In genomic region chr12:48980389-48980952, GRCh38 we compare ENCODE assay signal across 8 cellular contexts. TPM values are rescaled to one million over a fixed set of nuclear protein-coding genes. Genes with fewer than 3 reads are reported as not detected.
DNase-seq lines count a peak whose midpoint lies in the region; ATAC-seq, FAIRE-seq and TF ChIP-seq lines count a peak whose summit lies in the region.

No MANE protein-coding gene starts in this region.

- no peaks in the 10 kb centered on the region for H3K9me3 ChIP-seq in thoracic aorta

- no peak overlapping the region for H3K27ac ChIP-seq in thoracic aorta

- no peaks in the 10 kb centered on the region for H3K36me3 Mint-ChIP-seq in activated T-cell treated with anti-CD3 and anti-CD28 coated beads, Interleukin-2, amount 50 U/mL, for 72 hours (ENCODE audit: insufficient read depth in 2 of 2)

- ATAC-seq in activated T-cell treated with anti-CD3 and anti-CD28 coated beads, Interleukin-2, amount 50 U/mL, for 72 hours (replicated peaks in 1 of 2) = no peak
- ATAC-seq in left colon (peak; percentile 52), thoracic aorta (ENCODE audit: insufficient number of reproducible peaks, low FRiP score, low read depth) (no peak), GM18511 (IDR thresholded peaks at IDR 0.05; ENCODE audit: unreplicated experiment) (no peak), GM18517 (IDR thresholded peaks at IDR 0.05; ENCODE audit: unreplicated experiment) (no peak)

- intact Hi-C loops in left colon (cut with DNase I, micrococcal nuclease) = no loop called here

- FAIRE-seq in H54 (lab: Jason Lieb, UNC) = no peak

- peaks cover 32 to 48% of the 10 kb centered on the region in 2 donors for H3K4me1 ChIP-seq in thoracic aorta (ENCODE audit: control insufficient read depth in 1 of 2, low read depth in 2 of 2)

- DNase-seq in stimulated activated CD4-positive, alpha-beta T cell treated with anti-CD3 and anti-CD28 coated beads, Interleukin-15, amount 100 ng/mL, for 24 hours = peak; percentile 55
- DNase-seq in stimulated activated CD4-positive, alpha-beta T cell treated with anti-CD3 and anti-CD28 coated beads, Interleukin-4, amount 100 ng/mL, for 4 hours = no peak
- peak; percentile 45 to 48 for DNase-seq in activated T-cell treated with anti-CD3 and anti-CD28 coated beads, Interleukin-2, amount 50 U/mL, for 72 hours
- DNase-seq in left colon = peak in 1 of 2 donors; percentile 60
- no peak for DNase-seq in thoracic aorta (ENCODE audit: low spot score)
- DNase-seq in H54 (ENCODE audit: insufficient read length, low spot score) = no peak

- no peak for TF ChIP-seq CTCF in thoracic aorta (IDR thresholded peaks at IDR 0.05)

- H3K4me3 ChIP-seq in thoracic aorta = peak overlapping the region; percentile 63

- peaks cover 15% of the 10 kb centered on the region for H3K27me3 ChIP-seq in thoracic aorta (replicated peaks; ENCODE audit: insufficient read depth)

- H3K4me3 Mint-ChIP-seq in activated T-cell treated with anti-CD3 and anti-CD28 coated beads, Interleukin-2, amount 50 U/mL, for 72 hours = peak overlapping the region; percentile 83 to 84

- H3K4me1 Mint-ChIP-seq in activated T-cell treated with anti-CD3 and anti-CD28 coated beads, Interleukin-2, amount 50 U/mL, for 72 hours (ENCODE audit: low read depth) = peaks cover 50% of the 10 kb centered on the region

- no peaks in the 10 kb centered on the region for H3K36me3 ChIP-seq in thoracic aorta

- H3K9me3 Mint-ChIP-seq in activated T-cell treated with anti-CD3 and anti-CD28 coated beads, Interleukin-2, amount 50 U/mL, for 72 hours = no peaks in the 10 kb centered on the region

- peaks cover 88% of the 10 kb centered on the region for H3K27me3 Mint-ChIP-seq in activated T-cell treated with anti-CD3 and anti-CD28 coated beads, Interleukin-2, amount 50 U/mL, for 72 hours (ENCODE audit: low read depth)

- H3K27ac Mint-ChIP-seq in activated T-cell treated with anti-CD3 and anti-CD28 coated beads, Interleukin-2, amount 50 U/mL, for 72 hours = peak overlapping the region; percentile 39

- no peak for TF ChIP-seq POLR2A in H54 (IDR thresholded peaks at IDR 0.05; ENCODE audit: low read depth, low read length)

RNA-seq across cellular contexts. Expression of gene WNT1, which starts 2.3 kb away (rescaled TPM):
- under 1 TPM in 1 of 2 donors, not detected in 1; 0.42 TPM for total RNA-seq in activated T-cell treated with anti-CD3 and anti-CD28 coated beads, Interleukin-2, amount 50 U/mL, for 72 hours
- total RNA-seq in left colon = not detected
- total RNA-seq in thoracic aorta = 1 to 10 TPM in 1 of 2 donors, not detected in 1; 1.2 TPM

RNA-seq across cellular contexts. Expression of gene WNT10B, which starts 8.9 kb away (rescaled TPM):
- total RNA-seq in activated T-cell treated with anti-CD3 and anti-CD28 coated beads, Interleukin-2, amount 50 U/mL, for 72 hours = 1 to 10 TPM in 1 of 2 donors, under 1 TPM in 1; 0.31 to 1.7 TPM
- under 1 TPM; 0.15 to 0.61 TPM for total RNA-seq in left colon
- 1 to 10 TPM in 1 of 2 donors, under 1 TPM in 1; 0.54 to 2.3 TPM for total RNA-seq in thoracic aorta

RNA-seq across cellular contexts. Expression of gene DDN, which starts 18.7 kb away (rescaled TPM):
- under 1 TPM; 0.25 to 0.38 TPM for total RNA-seq in activated T-cell treated with anti-CD3 and anti-CD28 coated beads, Interleukin-2, amount 50 U/mL, for 72 hours
- under 1 TPM in 1 of 2 donors, not detected in 1; 0.06 TPM for total RNA-seq in left colon
- total RNA-seq in thoracic aorta = under 1 TPM in 1 of 2 donors, not detected in 1; 0.14 TPM

RNA-seq across cellular contexts. Expression of gene ARF3, which starts 23.2 kb away (rescaled TPM):
- 10 to 100 TPM; 73.5 to 96.5 TPM for total RNA-seq in activated T-cell treated with anti-CD3 and anti-CD28 coated beads, Interleukin-2, amount 50 U/mL, for 72 hours
- total RNA-seq in left colon (100 to 1,000 TPM; 271 to 304 TPM), thoracic aorta (10 to 100 TPM; 63.4 to 65.8 TPM)

RNA-seq across cellular contexts. Expression of gene PRKAG1, which starts 38.1 kb away (rescaled TPM):
- 10 to 100 TPM; 66.1 to 79.3 TPM for total RNA-seq in activated T-cell treated with anti-CD3 and anti-CD28 coated beads, Interleukin-2, amount 50 U/mL, for 72 hours
- total RNA-seq in left colon = 10 to 100 TPM; 52.0 to 53.9 TPM
- total RNA-seq in thoracic aorta = 10 to 100 TPM; 53.2 to 68.1 TPM

Comparison
In these comparisons a context has a peak if more than half of its experiments do, and no peak if none do; other contexts are left out.
1. DNase-seq: peak in stimulated activated CD4-positive, alpha-beta T cell treated with anti-CD3 and anti-CD28 coated beads, Interleukin-15, amount 100 ng/mL, for 24 hours (single experiment) and activated T-cell treated with anti-CD3 and anti-CD28 coated beads, Interleukin-2, amount 50 U/mL, for 72 hours (2 of 2); none in stimulated activated CD4-positive, alpha-beta T cell treated with anti-CD3 and anti-CD28 coated beads, Interleukin-4, amount 100 ng/mL, for 4 hours (0 of 2), thoracic aorta (single experiment) and H54 (single experiment).